ENCODE assay signal across 17 cellular contexts in genomic region chr1:24498589-24498988, GRCh38. TPM values are rescaled to one million over a fixed set of nuclear protein-coding genes. Genes with fewer than 3 reads are reported as not detected.
A peak's percentile ranks its signal among the peaks of the same experiment; 100 is the strongest.
DNase-seq lines count a peak whose midpoint lies in the region; ATAC-seq and TF ChIP-seq lines count a peak whose summit lies in the region.
"Had no signal": no experiment of that assay in that cellular context is flagged by ENCODE, and none has a peak within 500 bp of the region (broad histone marks: within the 10 kb centered on the region; RNA-seq: fewer than 3 reads in every experiment).

No MANE protein-coding gene starts in this region.

- no peak overlapping the region for H3K4me3 Mint-ChIP-seq in activated CD8-positive, alpha-beta memory T cell treated with anti-CD3 and anti-CD28 coated beads, Interleukin-2, amount 10 ng/mL, durations not matched to agents 7 days and 5 days
- peak overlapping the region in 1 of 2 donors; percentile 14 for H3K4me3 Mint-ChIP-seq in effector memory CD8-positive, alpha-beta T cell
- peak overlapping the region; percentile 10 for H3K4me3 Mint-ChIP-seq in stimulated activated effector memory CD8-positive, alpha-beta T cell treated with anti-CD3 and anti-CD28 coated beads, Interleukin-12 subunit alpha, Interleukin-12 subunit beta, amount 100 ng/mL, for 72 hours
- H3K4me3 Mint-ChIP-seq in glutamatergic neuron (ENCODE audit: unreplicated experiment): no peak overlapping the region

- CTCF ChIA-PET in activated CD8-positive, alpha-beta memory T cell treated with anti-CD3 and anti-CD28 coated beads, Interleukin-2, amount 10 ng/mL, durations not matched to agents 7 days and 5 days (lab: Charles Lee): interaction anchor here (1.0 to 7.0 kb wide), 4 partner anchors 10 to 82 kb away, joined by 3 to 72 read pairs (median 3); partner anchors contain the start of gene NIPAL3

- peaks cover 37% of the 10 kb centered on the region for H3K4me1 Mint-ChIP-seq in activated CD8-positive, alpha-beta memory T cell treated with anti-CD3 and anti-CD28 coated beads, Interleukin-2, amount 10 ng/mL, durations not matched to agents 7 days and 5 days
- H3K4me1 Mint-ChIP-seq in effector memory CD8-positive, alpha-beta T cell (ENCODE audit: low read depth in 2 of 2): peaks cover 36 to 38% of the 10 kb centered on the region in 2 donors
- peaks cover 43% of the 10 kb centered on the region for H3K4me1 Mint-ChIP-seq in stimulated activated effector memory CD8-positive, alpha-beta T cell treated with anti-CD3 and anti-CD28 coated beads, Interleukin-12 subunit alpha, Interleukin-12 subunit beta, amount 100 ng/mL, for 72 hours
- H3K4me1 Mint-ChIP-seq in glutamatergic neuron (ENCODE audit: low read depth, unreplicated experiment): peaks cover 2% of the 10 kb centered on the region

- in situ Hi-C loops in KBM-7 (cut with MboI; ENCODE audit: low pct_unique_long_range_greater_than_20kb, low sequenced_read_pairs): no loop called here

- peak overlapping the region; percentile 58 for H3K27ac Mint-ChIP-seq in activated CD8-positive, alpha-beta memory T cell treated with anti-CD3 and anti-CD28 coated beads, Interleukin-2, amount 10 ng/mL, durations not matched to agents 7 days and 5 days
- H3K27ac Mint-ChIP-seq in effector memory CD8-positive, alpha-beta T cell: peak overlapping the region; percentile 1 to 61
- peak overlapping the region; percentile 20 for H3K27ac Mint-ChIP-seq in stimulated activated effector memory CD8-positive, alpha-beta T cell treated with anti-CD3 and anti-CD28 coated beads, Interleukin-12 subunit alpha, Interleukin-12 subunit beta, amount 100 ng/mL, for 72 hours
- H3K27ac Mint-ChIP-seq in glutamatergic neuron (ENCODE audit: unreplicated experiment): no peak overlapping the region

- no peak for TF ChIP-seq CTCF in glutamatergic neuron (IDR thresholded peaks at IDR 0.05; ENCODE audit: partially characterized antibody, unreplicated experiment)

- no peak for ATAC-seq in activated CD8-positive, alpha-beta memory T cell treated with anti-CD3 and anti-CD28 coated beads, Interleukin-2, amount 10 ng/mL, durations not matched to agents 7 days and 5 days
- ATAC-seq in effector memory CD8-positive, alpha-beta T cell (replicated peaks): peak; percentile 10
- ATAC-seq in stimulated activated effector memory CD8-positive, alpha-beta T cell treated with anti-CD3 and anti-CD28 coated beads, Interleukin-12 subunit alpha, Interleukin-12 subunit beta, amount 100 ng/mL, for 72 hours: peak; percentile 11

- peaks cover 12% of the 10 kb centered on the region for H3K36me3 Mint-ChIP-seq in activated CD8-positive, alpha-beta memory T cell treated with anti-CD3 and anti-CD28 coated beads, Interleukin-2, amount 10 ng/mL, durations not matched to agents 7 days and 5 days
- peaks cover 11% of the 10 kb centered on the region for H3K36me3 Mint-ChIP-seq in effector memory CD8-positive, alpha-beta T cell (ENCODE audit: insufficient read depth)
- H3K36me3 Mint-ChIP-seq in stimulated activated effector memory CD8-positive, alpha-beta T cell treated with anti-CD3 and anti-CD28 coated beads, Interleukin-12 subunit alpha, Interleukin-12 subunit beta, amount 100 ng/mL, for 72 hours: peaks cover 6% of the 10 kb centered on the region
- no peaks in the 10 kb centered on the region for H3K36me3 Mint-ChIP-seq in glutamatergic neuron (ENCODE audit: unreplicated experiment)

- H3K9me3 Mint-ChIP-seq in activated CD8-positive, alpha-beta memory T cell treated with anti-CD3 and anti-CD28 coated beads, Interleukin-2, amount 10 ng/mL, durations not matched to agents 7 days and 5 days (ENCODE audit: low read depth): no peaks in the 10 kb centered on the region
- no peaks in the 10 kb centered on the region for H3K9me3 Mint-ChIP-seq in effector memory CD8-positive, alpha-beta T cell
- H3K9me3 Mint-ChIP-seq in stimulated activated effector memory CD8-positive, alpha-beta T cell treated with anti-CD3 and anti-CD28 coated beads, Interleukin-12 subunit alpha, Interleukin-12 subunit beta, amount 100 ng/mL, for 72 hours: peaks cover 3% of the 10 kb centered on the region
- peaks cover 5% of the 10 kb centered on the region for H3K9me3 Mint-ChIP-seq in glutamatergic neuron (ENCODE audit: unreplicated experiment)

- peak; percentile 67 for DNase-seq in activated CD8-positive, alpha-beta memory T cell treated with anti-CD3 and anti-CD28 coated beads, Interleukin-2, amount 10 ng/mL, durations not matched to agents 7 days and 5 days
- no peak for DNase-seq in activated CD8-positive, alpha-beta memory T cell treated with anti-CD3 and anti-CD28 coated beads, Interleukin-2, amount 50 U/mL, for 4 hours
- peak; percentile 38 for DNase-seq in KBM-7
- DNase-seq in effector memory CD8-positive, alpha-beta T cell: peak in 2 of 3 experiments; percentile 22 to 31
- no peak for DNase-seq in stimulated activated effector memory CD8-positive, alpha-beta T cell treated with anti-CD3 and anti-CD28 coated beads, Interleukin-12 subunit alpha, Interleukin-12 subunit beta, amount 100 ng/mL, for 72 hours (ENCODE audit: low spot score in 2 of 2)
- DNase-seq in KG1 (lab: John Stamatoyannopoulos, UW): no peak
- no peak for DNase-seq in glutamatergic neuron
- DNase-seq: EL, MG63, NCI-H1048, NCI-H1417 treated with DMSO at 0.1 percent for 48 hours, NCI-H187, NCI-H446, NCI-H526, OCI-M1, SJCRH30 had no signal

- H3K27me3 Mint-ChIP-seq in activated CD8-positive, alpha-beta memory T cell treated with anti-CD3 and anti-CD28 coated beads, Interleukin-2, amount 10 ng/mL, durations not matched to agents 7 days and 5 days: no peaks in the 10 kb centered on the region
- H3K27me3 Mint-ChIP-seq in effector memory CD8-positive, alpha-beta T cell: peaks cover 11 to 20% of the 10 kb centered on the region in 2 donors
- peaks cover 9% of the 10 kb centered on the region for H3K27me3 Mint-ChIP-seq in glutamatergic neuron (ENCODE audit: unreplicated experiment)

RNA-seq across cellular contexts. Expression of gene RCAN3, which starts 4.0 kb away (rescaled TPM):
- total RNA-seq in activated CD8-positive, alpha-beta memory T cell treated with anti-CD3 and anti-CD28 coated beads, Interleukin-2, amount 10 ng/mL, durations not matched to agents 7 days and 5 days: 10 to 100 TPM; 23.9 to 30.6 TPM
- 21.8 TPM for total RNA-seq in glutamatergic neuron (ENCODE audit: unreplicated experiment)

RNA-seq across cellular contexts. Expression of gene NCMAP, which starts 57.3 kb away (rescaled TPM):
- total RNA-seq in activated CD8-positive, alpha-beta memory T cell treated with anti-CD3 and anti-CD28 coated beads, Interleukin-2, amount 10 ng/mL, durations not matched to agents 7 days and 5 days: not detected
- not detected for total RNA-seq in glutamatergic neuron (ENCODE audit: unreplicated experiment)
- total RNA-seq: LHCN-M2, SJCRH30 had no signal

Comparison
In these comparisons a context has a peak if more than half of its experiments do, and no peak if none do; other contexts are left out.
1. DNase-seq: peak in activated CD8-positive, alpha-beta memory T cell treated with anti-CD3 and anti-CD28 coated beads, Interleukin-2, amount 10 ng/mL, durations not matched to agents 7 days and 5 days (single experiment), KBM-7 (single experiment) and effector memory CD8-positive, alpha-beta T cell (2 of 3); none in activated CD8-positive, alpha-beta memory T cell treated with anti-CD3 and anti-CD28 coated beads, Interleukin-2, amount 50 U/mL, for 4 hours (single experiment), stimulated activated effector memory CD8-positive, alpha-beta T cell treated with anti-CD3 and anti-CD28 coated beads, Interleukin-12 subunit alpha, Interleukin-12 subunit beta, amount 100 ng/mL, for 72 hours (0 of 2), KG1 (single experiment) and glutamatergic neuron (single experiment).